In genomic region chr7:20407585-20408466, GRCh38 we compare ENCODE assay signal across 9 cellular contexts.
DNase-seq lines count a peak whose midpoint lies in the region; ATAC-seq and TF ChIP-seq lines count a peak whose summit lies in the region.
"Had no signal": no experiment of that assay in that cellular context is flagged by ENCODE, and none has a peak within 500 bp of the region (broad histone marks: within the 10 kb centered on the region; RNA-seq: fewer than 3 reads in every experiment).

No MANE protein-coding gene starts in this region.

- H3K79me2 ChIP-seq in GM23248 (ENCODE audit: insufficient read depth), result no peaks in the 10 kb centered on the region

- H3K27ac Mint-ChIP-seq in activated CD4-positive, alpha-beta memory T cell treated with anti-CD3 and anti-CD28 coated beads for 36 hours, result no peak overlapping the region
- no peak overlapping the region for H3K27ac Mint-ChIP-seq in chondrocyte (ENCODE audit: unreplicated experiment)

- H3K4me2 ChIP-seq in GM23248 (ENCODE audit: unreplicated experiment), result peak overlapping the region; percentile 30

- no peaks in the 10 kb centered on the region for H3K4me1 Mint-ChIP-seq in activated CD4-positive, alpha-beta memory T cell treated with anti-CD3 and anti-CD28 coated beads for 36 hours (ENCODE audit: low read depth)
- peaks cover 7% of the 10 kb centered on the region for H3K4me1 Mint-ChIP-seq in chondrocyte (ENCODE audit: low read depth)

- H3K9ac ChIP-seq in GM23248, result no peak overlapping the region

- peaks cover 25% of the 10 kb centered on the region for H3F3A ChIP-seq in GM23248 (ENCODE audit: insufficient read depth)

- H4K20me1 ChIP-seq in GM23248 (ENCODE audit: insufficient read depth), result no peaks in the 10 kb centered on the region

- H3K4me3 ChIP-seq in GM23248, result no peak overlapping the region
- no peak overlapping the region for H3K4me3 ChIP-seq in fibroblast of mammary gland (ENCODE audit: control insufficient read depth, low read depth, low read length)
- H3K4me3 ChIP-seq in retinal pigment epithelial cell (ENCODE audit: low read length), result no peak overlapping the region

- H3K27ac ChIP-seq in GM23248, result peak overlapping the region; percentile 25

- DNase-seq in GM23248 (peak; percentile 72), NCI-H524 treated with DMSO at 0.1 percent for 48 hours (lab: John Stamatoyannopoulos, UW) (peak; percentile 40), fibroblast of mammary gland (ENCODE audit: low read depth) (peak; percentile 39), retinal pigment epithelial cell (ENCODE audit: low read depth) (peak; percentile 75), SIG-M5 treated with dmso at 0.1 percent for 504 hours (lab: John Stamatoyannopoulos, UW; ENCODE audit: unreplicated experiment) (no peak), left colon (no peak), chondrocyte (ENCODE audit: low spot score) (no peak)
- DNase-seq in activated CD4-positive, alpha-beta memory T cell treated with anti-CD3 and anti-CD28 coated beads for 36 hours, result no peak
- DNase-seq: Karpas-422 had no signal

- no peaks in the 10 kb centered on the region for H3K9me2 ChIP-seq in GM23248 (ENCODE audit: insufficient read depth)

- H3K27me3 ChIP-seq in GM23248 (replicated peaks; ENCODE audit: insufficient read depth), result no peaks in the 10 kb centered on the region

- no peak for ATAC-seq in left colon

- CTCF ChIA-PET in activated CD4-positive, alpha-beta memory T cell treated with anti-CD3 and anti-CD28 coated beads for 36 hours (lab: Charles Lee), result interaction anchor here (0.7 kb wide), 1 partner anchor 1404 kb away, joined by 4 read pairs; no protein-coding TSS in a partner anchor

- no peaks in the 10 kb centered on the region for H3K27me3 Mint-ChIP-seq in activated CD4-positive, alpha-beta memory T cell treated with anti-CD3 and anti-CD28 coated beads for 36 hours
- H3K27me3 Mint-ChIP-seq in chondrocyte (ENCODE audit: low read depth), result no peaks in the 10 kb centered on the region

- 40% methylated on average over 5 of the region's 5 CpGs for WGBS in GM23248 (ENCODE audit: low coverage in 1 of 2, low lambda C conversion rate in 2 of 2, missing lambda C conversion rate in 2 of 2), 2 experiments

- H3K9me3 Mint-ChIP-seq in activated CD4-positive, alpha-beta memory T cell treated with anti-CD3 and anti-CD28 coated beads for 36 hours, result no peaks in the 10 kb centered on the region
- no peaks in the 10 kb centered on the region for H3K9me3 Mint-ChIP-seq in chondrocyte (ENCODE audit: low read depth)

- TF ChIP-seq CTCF in fibroblast of mammary gland (conservative IDR thresholded peaks at IDR 0.05; ENCODE audit: control insufficient read depth, insufficient read depth, low read depth, low read length) (no peak), retinal pigment epithelial cell (conservative IDR thresholded peaks at IDR 0.05; ENCODE audit: low read depth, low read length) (no peak), chondrocyte (IDR thresholded peaks at IDR 0.05) (no peak)

- peaks cover 24% of the 10 kb centered on the region for H3K4me1 ChIP-seq in GM23248 (ENCODE audit: insufficient read depth)

- POLR2A ChIA-PET in activated CD4-positive, alpha-beta memory T cell treated with anti-CD3 and anti-CD28 coated beads for 36 hours (lab: Charles Lee), result no interaction called here

- H3K36me3 ChIP-seq in GM23248 (ENCODE audit: low read depth), result peaks cover 4% of the 10 kb centered on the region; the same call in 1 of the 2 replicates

- H3K4me3 Mint-ChIP-seq in activated CD4-positive, alpha-beta memory T cell treated with anti-CD3 and anti-CD28 coated beads for 36 hours, result no peak overlapping the region
- no peak overlapping the region for H3K4me3 Mint-ChIP-seq in chondrocyte (ENCODE audit: unreplicated experiment)

- H3K36me3 Mint-ChIP-seq in activated CD4-positive, alpha-beta memory T cell treated with anti-CD3 and anti-CD28 coated beads for 36 hours, result no peaks in the 10 kb centered on the region
- H3K36me3 Mint-ChIP-seq in chondrocyte (ENCODE audit: low read depth), result no peaks in the 10 kb centered on the region

- no peaks in the 10 kb centered on the region for H3K9me3 ChIP-seq in GM23248 (ENCODE audit: low read depth)

- H2AFZ ChIP-seq in GM23248, result no peak overlapping the region

- intact Hi-C loops in activated CD4-positive, alpha-beta memory T cell treated with anti-CD3 and anti-CD28 coated beads for 36 hours (cut with micrococcal nuclease), result no loop called here
- intact Hi-C loops in left colon (cut with DNase I, micrococcal nuclease), result no loop called here

- in situ Hi-C loops in GM23248 (cut with MboI), result no loop called here

Comparison
In these comparisons a context has a peak if more than half of its experiments do, and no peak if none do; other contexts are left out.
1. DNase-seq: peak in GM23248 (single experiment), NCI-H524 treated with DMSO at 0.1 percent for 48 hours (single experiment), fibroblast of mammary gland (single experiment) and retinal pigment epithelial cell (single experiment); none in activated CD4-positive, alpha-beta memory T cell treated with anti-CD3 and anti-CD28 coated beads for 36 hours (single experiment), SIG-M5 treated with dmso at 0.1 percent for 504 hours (single experiment), left colon (0 of 2) and chondrocyte (single experiment).